Comparison of ENCODE assay signal across 13 cellular contexts in genomic region chr7:42015413-42015698, GRCh38.
DNase-seq lines count a peak whose midpoint lies in the region; TF ChIP-seq lines count a peak whose summit lies in the region.
"Had no signal": no experiment of that assay in that cellular context is flagged by ENCODE, and none has a peak within 500 bp of the region (broad histone marks: within the 10 kb centered on the region; RNA-seq: fewer than 3 reads in every experiment).

No MANE protein-coding gene starts in this region.

- POLR2A ChIA-PET in GM10248 (lab: Yijun Ruan, JAX) = no interaction called here

- peak overlapping the region; percentile 9 to 66 (median 42) for H3K27ac ChIP-seq in transverse colon
- H3K27ac ChIP-seq: SJSA1 had no signal

- H3K9me3 ChIP-seq in transverse colon = no peaks in the 10 kb centered on the region

- in situ Hi-C loops in transverse colon (cut with MboI; ENCODE audit: low pct_ligation_motif_present in 1 of 4, low pct_unique_long_range_greater_than_20kb in 1 of 4, low sequenced_read_pairs in 3 of 4) = no loop called here

- H3K36me3 Mint-ChIP-seq in osteocyte (ENCODE audit: unreplicated experiment) (peaks cover 68% of the 10 kb centered on the region), HFFc6 (ENCODE audit: low read depth) (peaks cover 13% of the 10 kb centered on the region)

- DNase-seq in amniotic epithelial cell (ENCODE audit: low read depth) (peak; percentile 16), fibroblast of the aortic adventitia (ENCODE audit: low read depth) (peak; percentile 74), osteocyte (ENCODE audit: extremely low spot score, unreplicated experiment) (no peak), transverse colon (no peak), HFFc6 (no peak), GM10248 (ENCODE audit: extremely low spot score) (no peak), foreskin melanocyte (no peak)
- no peak for DNase-seq in activated naive CD4-positive, alpha-beta T cell (lab: John Stamatoyannopoulos, UW)
- DNase-seq: CD4-positive, alpha-beta T cell; NCI-H187 treated with DMSO at 0.1 percent for 48 hours; NCI-H446 treated with DMSO at 0.1 percent for 48 hours had no signal

- H3K27me3 Mint-ChIP-seq in osteocyte (ENCODE audit: unreplicated experiment) (no peaks in the 10 kb centered on the region), HFFc6 (ENCODE audit: insufficient read depth) (no peaks in the 10 kb centered on the region)

- TF ChIP-seq POLR2A in transverse colon (IDR thresholded peaks at IDR 0.05) = no peak

- H3K4me3 ChIP-seq in fibroblast of the aortic adventitia (ENCODE audit: low read depth, low read length) (no peak overlapping the region), transverse colon (no peak overlapping the region)
- H3K4me3 ChIP-seq: SJSA1 had no signal

- CTCF ChIA-PET in GM10248 (lab: Yijun Ruan, JAX) = interaction anchor here (1.4 kb wide), 1 partner anchor 12 kb away, joined by 4 read pairs; no protein-coding TSS in a partner anchor

- H3K27ac Mint-ChIP-seq in osteocyte (ENCODE audit: unreplicated experiment) (peak overlapping the region; percentile 42), HFFc6 (no peak overlapping the region)
- H3K27ac Mint-ChIP-seq: B cell; CD4-positive, alpha-beta T cell had no signal

- intact Hi-C loops in transverse colon (cut with DNase I; ENCODE audit: low total_unique reads) = no loop called here

- H3K27me3 ChIP-seq in transverse colon = no peaks in the 10 kb centered on the region
- H3K27me3 ChIP-seq: SJSA1 had no signal

- TF ChIP-seq EP300 in transverse colon (IDR thresholded peaks at IDR 0.05; ENCODE audit: low read depth) = no peak

- 47 to 67% methylated on average over 3 of the region's 3 CpGs for WGBS in transverse colon (ENCODE audit: low coverage in 1 of 2), 2 donors

- peaks cover 14% of the 10 kb centered on the region for H3K4me1 Mint-ChIP-seq in osteocyte (ENCODE audit: unreplicated experiment)
- H3K4me1 Mint-ChIP-seq in HFFc6 (ENCODE audit: low read depth) = peaks cover 18% of the 10 kb centered on the region

- H3K36me3 ChIP-seq in transverse colon = no peaks in the 10 kb centered on the region
- H3K36me3 ChIP-seq: SJSA1 had no signal

- peaks cover 0 to 10% (median 6%) of the 10 kb centered on the region in 4 donors for H3K4me1 ChIP-seq in transverse colon
- H3K4me1 ChIP-seq: SJSA1 had no signal

- H3K4me3 Mint-ChIP-seq in osteocyte (ENCODE audit: unreplicated experiment) (no peak overlapping the region), HFFc6 (no peak overlapping the region)
- H3K4me3 Mint-ChIP-seq: B cell; CD4-positive, alpha-beta T cell had no signal

- TF ChIP-seq CTCF in fibroblast of the aortic adventitia (IDR thresholded peaks at IDR 0.05; ENCODE audit: insufficient read depth, low read length) = no peak
- no peak for TF ChIP-seq CTCF in osteocyte (IDR thresholded peaks at IDR 0.05)
- TF ChIP-seq CTCF in transverse colon (IDR thresholded peaks at IDR 0.05) = no peak
- no peak for TF ChIP-seq CTCF in HFFc6 (IDR thresholded peaks at IDR 0.05)
- no peak for TF ChIP-seq CTCF in GM10248 (IDR thresholded peaks at IDR 0.05; ENCODE audit: control extremely low read depth, extremely low read depth, low read depth, missing control alignments)

- H3K9me3 Mint-ChIP-seq in osteocyte (ENCODE audit: unreplicated experiment) (peaks cover 26% of the 10 kb centered on the region), HFFc6 (peaks cover 4% of the 10 kb centered on the region)

Comparison
In these comparisons a context has a peak if more than half of its experiments do, and no peak if none do; other contexts are left out.
1. DNase-seq: peak in amniotic epithelial cell (single experiment) and fibroblast of the aortic adventitia (single experiment); none in osteocyte (single experiment), transverse colon (single experiment), HFFc6 (single experiment), GM10248 (single experiment), activated naive CD4-positive, alpha-beta T cell (0 of 4) and foreskin melanocyte (single experiment).